In genomic region chr15:48939686-48940085, GRCh38 we compare ENCODE assay signal across 13 cellular contexts. TPM values are rescaled to one million over a fixed set of nuclear protein-coding genes. Genes with fewer than 3 reads are reported as not detected.
DNase-seq lines count a peak whose midpoint lies in the region; ATAC-seq, FAIRE-seq and TF ChIP-seq lines count a peak whose summit lies in the region.
"Had no signal": no experiment of that assay in that cellular context is flagged by ENCODE, and none has a peak within 500 bp of the region (broad histone marks: within the 10 kb centered on the region; RNA-seq: fewer than 3 reads in every experiment).

No MANE protein-coding gene starts in this region.

- TF ChIP-seq POLR2A in IMR-90 (IDR thresholded peaks at IDR 0.05; ENCODE audit: low read depth, low read length) (peak; percentile 44; the same call in 1 of the 2 replicates), K562 (conservative IDR thresholded peaks at IDR 0.05) (no peak)

- peak overlapping the region; percentile 94 for H2AK5ac ChIP-seq in IMR-90 (ENCODE audit: low read depth, low read length)

- H3K4me3 Mint-ChIP-seq in WTC11 = no peak overlapping the region
- no peak overlapping the region for H3K4me3 Mint-ChIP-seq in stimulated activated memory B cell treated with anti-CD40 and anti-IgM and Interleukin-4, amounts not matched to agents 10 μg/mL and 1 μg/mL and 100 μg/mL, for 72 hours
- H3K4me3 Mint-ChIP-seq: IgD-negative memory B cell, nephron had no signal

- H4K8ac ChIP-seq in IMR-90 (ENCODE audit: low read depth in 2 of 2, low read length in 2 of 2) = peak overlapping the region in 1 of 2 experiments; percentile 78; a peak in 2 of 4 replicates

- TF ChIP-seq CTCF in IMR-90 (conservative IDR thresholded peaks at IDR 0.05; ENCODE audit: low read depth, low read length) (no peak), K562 (IDR thresholded peaks at IDR 0.05 in 2 of 3, conservative IDR thresholded peaks at IDR 0.05 in 1 of 3; ENCODE audit: insufficient read depth in 2 of 3, low read depth in 1 of 3, low read length in 3 of 3) (no peak), WTC11 (IDR thresholded peaks at IDR 0.05) (no peak)

- H4K20me1 ChIP-seq in IMR-90 (ENCODE audit: insufficient read depth, low read length) (no peaks in the 10 kb centered on the region), K562 (replicated peaks; ENCODE audit: control insufficient read depth, insufficient read depth, low read length) (no peaks in the 10 kb centered on the region)

- H2BK5ac ChIP-seq in IMR-90 (ENCODE audit: low read depth, low read length, poor library complexity, severe bottlenecking) = peak overlapping the region; percentile 90

- ATAC-seq in IMR-90 (ENCODE audit: low read depth) (peak; percentile 66), K562 (no peak), WTC11 (no peak), GM21381 (IDR thresholded peaks at IDR 0.05; ENCODE audit: unreplicated experiment) (no peak)
- ATAC-seq in stimulated activated memory B cell treated with anti-CD40 and anti-IgM and Interleukin-4, amounts not matched to agents 10 μg/mL and 1 μg/mL and 100 μg/mL, for 72 hours = no peak

- no TSS peak for BruUV-seq in IMR-90 (replicated peaks; lab: Mats Ljungman, UMichigan)
- BruUV-seq in K562 (replicated peaks; lab: Mats Ljungman, UMichigan) = no TSS peak

- H3K9me1 ChIP-seq in IMR-90 (ENCODE audit: insufficient read depth, low read length) (peaks cover 21% of the 10 kb centered on the region), K562 (ENCODE audit: control insufficient read depth, insufficient read depth, low read length) (no peaks in the 10 kb centered on the region)

- no peaks in the 10 kb centered on the region for H3K9me3 Mint-ChIP-seq in WTC11
- H3K9me3 Mint-ChIP-seq in stimulated activated memory B cell treated with anti-CD40 and anti-IgM and Interleukin-4, amounts not matched to agents 10 μg/mL and 1 μg/mL and 100 μg/mL, for 72 hours = no peaks in the 10 kb centered on the region
- H3K9me3 Mint-ChIP-seq: nephron had no signal

- H3K4me3 ChIP-seq in IMR-90 (ENCODE audit: insufficient read depth, low read depth, low read length) (no peak overlapping the region), K562 (no peak overlapping the region)
- H3K4me3 ChIP-seq: testis had no signal

- no peaks in the 10 kb centered on the region; the same call in 1 of the 2 replicates for H3K27me3 Mint-ChIP-seq in WTC11 (ENCODE audit: low read depth)
- H3K27me3 Mint-ChIP-seq in stimulated activated memory B cell treated with anti-CD40 and anti-IgM and Interleukin-4, amounts not matched to agents 10 μg/mL and 1 μg/mL and 100 μg/mL, for 72 hours = peaks cover 30% of the 10 kb centered on the region

- no peaks in the 10 kb centered on the region for H3K27me3 ChIP-seq in IMR-90 (ENCODE audit: control insufficient read depth, insufficient read depth, low read length)
- no peaks in the 10 kb centered on the region; a peak in 1 of 5 replicates for H3K27me3 ChIP-seq in K562 (ENCODE audit: control insufficient read depth in 2 of 2, insufficient read depth in 2 of 2, low read length in 2 of 2)
- H3K27me3 ChIP-seq: testis had no signal

- in situ Hi-C loops in IMR-90 (cut with MboI; ENCODE audit: low sequenced_read_pairs) (no loop called here), K562 (cut with MboI) (no loop called here)

- H3K23ac ChIP-seq in IMR-90 (ENCODE audit: low read depth, low read length) = peak overlapping the region; percentile 55; the same call in 1 of the 2 replicates

- H3K9ac ChIP-seq in IMR-90 (ENCODE audit: low read depth, low read length) (no peak overlapping the region), K562 (ENCODE audit: insufficient read depth in 1 of 2, low read depth in 2 of 2, low read length in 2 of 2) (no peak overlapping the region)

- peak overlapping the region; percentile 89 for H3K4ac ChIP-seq in IMR-90 (ENCODE audit: low read depth, low read length)

- H3K79me2 ChIP-seq in K562 (ENCODE audit: control insufficient read depth, insufficient read depth, low read length) = no peaks in the 10 kb centered on the region

- no peak overlapping the region for H3K56ac ChIP-seq in IMR-90 (ENCODE audit: extremely low read depth, insufficient read depth, low read length)

- H2AFZ ChIP-seq in IMR-90 (replicated peaks; ENCODE audit: low read length, poor library complexity) = peak overlapping the region; percentile 54
- no peak overlapping the region for H2AFZ ChIP-seq in K562 (ENCODE audit: low read depth, low read length)

- H4K91ac ChIP-seq in IMR-90 (ENCODE audit: insufficient read depth, low read depth, low read length) = peak overlapping the region; percentile 74; the same call in 1 of the 2 replicates

- H2BK120ac ChIP-seq in IMR-90 (ENCODE audit: low read depth, low read length) = peak overlapping the region; percentile 95

- H2BK15ac ChIP-seq in IMR-90 (ENCODE audit: low read depth, low read length) = peak overlapping the region; percentile 90; the same call in 2 of the 3 replicates

- dilution Hi-C loops in IMR-90 (cut with HindIII; ENCODE audit: low sequenced_read_pairs, unreplicated experiment) = no loop called here

- 64% methylated on average over 2 of the region's 2 CpGs; no CpG with 5 or more reads in 1 of the 2 experiments for WGBS in IMR-90 (ENCODE audit: extremely low coverage in 2 of 2, insufficient read length in 1 of 2), 2 experiments
- WGBS in K562 (ENCODE audit: insufficient coverage, low coverage, missing lambda C conversion rate) = 65% methylated on average over 2 of the region's 2 CpGs

- H3K4me1 Mint-ChIP-seq in WTC11 = no peaks in the 10 kb centered on the region
- H3K4me1 Mint-ChIP-seq in stimulated activated memory B cell treated with anti-CD40 and anti-IgM and Interleukin-4, amounts not matched to agents 10 μg/mL and 1 μg/mL and 100 μg/mL, for 72 hours = peaks cover 7% of the 10 kb centered on the region
- H3K4me1 Mint-ChIP-seq: nephron had no signal

- no peak; the same call in 1 of the 2 replicates for TF ChIP-seq RAD21 in IMR-90 (IDR thresholded peaks at IDR 0.05; ENCODE audit: low read length)
- no peak for TF ChIP-seq RAD21 in K562 (CRISPR knock-in tag; conservative IDR thresholded peaks at IDR 0.05 in 1 of 2, IDR thresholded peaks at IDR 0.05 in 1 of 2)

- H3K4me1 ChIP-seq in IMR-90 (ENCODE audit: control insufficient read depth, insufficient read depth, low read length) (peaks cover 24% of the 10 kb centered on the region), K562 (replicated peaks in 1 of 2; ENCODE audit: control insufficient read depth in 2 of 2, insufficient read depth in 2 of 2, low read length in 2 of 2) (no peaks in the 10 kb centered on the region; a peak in 1 of 5 replicates)

- no peak overlapping the region for H3K27ac Mint-ChIP-seq in WTC11
- no peak overlapping the region for H3K27ac Mint-ChIP-seq in stimulated activated memory B cell treated with anti-CD40 and anti-IgM and Interleukin-4, amounts not matched to agents 10 μg/mL and 1 μg/mL and 100 μg/mL, for 72 hours
- H3K27ac Mint-ChIP-seq: nephron had no signal

- H3K9me3 ChIP-seq in IMR-90 (ENCODE audit: control insufficient read depth, insufficient read depth, low read length) (no peaks in the 10 kb centered on the region), K562 (replicated peaks; ENCODE audit: control insufficient read depth, insufficient read depth, low read depth, low read length) (no peaks in the 10 kb centered on the region)
- H3K9me3 ChIP-seq: testis had no signal

- peaks cover 12 to 43% of the 10 kb centered on the region in 2 experiments for H3K79me1 ChIP-seq in IMR-90 (ENCODE audit: low read depth in 1 of 2, low read length in 2 of 2)

- peak overlapping the region; percentile 36 for H3K27ac ChIP-seq in IMR-90 (ENCODE audit: insufficient read depth, low read length)
- H3K27ac ChIP-seq in K562 (ENCODE audit: extremely low read depth, low read depth, low read length) = no peak overlapping the region
- H3K27ac ChIP-seq: testis had no signal

- CTCF ChIA-PET in IMR-90 (lab: Yijun Ruan, JAX) = interaction anchor here (0.5 to 1.9 kb wide), 6 partner anchors 10 to 348 kb away, joined by 3 to 5 read pairs (median 4); partner anchors contain the start of gene SHC4
- CTCF ChIA-PET in K562 (lab: Yijun Ruan, JAX; ENCODE audit: low intra/inter-chr PET ratio) = no interaction called here
- CTCF ChIA-PET in WTC11 (lab: Charles Lee) = no interaction called here

- peak overlapping the region; percentile 14; the same call in 1 of the 2 replicates for H3K18ac ChIP-seq in IMR-90 (ENCODE audit: low read depth, low read length)

- no peaks in the 10 kb centered on the region for H3K36me3 ChIP-seq in IMR-90 (ENCODE audit: control insufficient read depth, insufficient read depth, low read length)
- no peaks in the 10 kb centered on the region for H3K36me3 ChIP-seq in K562 (ENCODE audit: control insufficient read depth, insufficient read depth, low read length)

- POLR2A ChIA-PET in IMR-90 (lab: Charles Lee; ENCODE audit: unreplicated experiment) (no interaction called here), K562 (lab: Yijun Ruan, JAX) (interaction anchor here (0.7 kb wide), 1 partner anchor 62 kb away, joined by 4 read pairs; the partner anchor contains the start of gene EID1), WTC11 (lab: Charles Lee) (no interaction called here)

- no peak for FAIRE-seq in K562 (lab: Jason Lieb, UNC)

- no peak overlapping the region for H3K4me2 ChIP-seq in IMR-90 (ENCODE audit: low read depth, low read length)
- no peak overlapping the region for H3K4me2 ChIP-seq in K562 (ENCODE audit: insufficient read depth, low read length)

- H2AK9ac ChIP-seq in IMR-90 (replicated peaks; ENCODE audit: low read depth, low read length, poor library complexity) = peak overlapping the region; percentile 35

- peak overlapping the region; percentile 47 for H3K14ac ChIP-seq in IMR-90 (replicated peaks; ENCODE audit: low read depth, low read length)

- H3K36me3 Mint-ChIP-seq in WTC11 = no peaks in the 10 kb centered on the region
- no peaks in the 10 kb centered on the region for H3K36me3 Mint-ChIP-seq in stimulated activated memory B cell treated with anti-CD40 and anti-IgM and Interleukin-4, amounts not matched to agents 10 μg/mL and 1 μg/mL and 100 μg/mL, for 72 hours
- H3K36me3 Mint-ChIP-seq: IgD-negative memory B cell had no signal

- peak overlapping the region; percentile 90 for H2BK20ac ChIP-seq in IMR-90 (ENCODE audit: low read depth, low read length)

- no peak overlapping the region for H4K5ac ChIP-seq in IMR-90 (ENCODE audit: low read depth, low read length)

- no peak for TF ChIP-seq EP300 in K562 (IDR thresholded peaks at IDR 0.05; ENCODE audit: low read length)

- DNase-seq in DMS 273 treated with DMSO at 0.1 percent for 48 hours (lab: John Stamatoyannopoulos, UW) (peak; percentile 25), IMR-90 (peak; percentile 99), K562 (ENCODE audit: extremely low read depth in 1 of 4, low spot score in 3 of 4) (no peak), myocyte (ENCODE audit: low read depth) (peak; percentile 86), WTC11 (ENCODE audit: low spot score) (no peak)
- DNase-seq in activated CD4-positive, alpha-beta T cell treated with anti-CD3 and anti-CD28 coated beads for 48 hours = no peak
- DNase-seq: hypothalamus; stimulated activated CD4-positive, alpha-beta T cell treated with anti-CD3 and anti-CD28 coated beads, Interleukin-4, amount 100 ng/mL, for 24 hours; testis had no signal

- intact Hi-C loops in IMR-90 (cut with micrococcal nuclease) (loop anchor here (5.0 kb wide), 1 partner anchor 52 kb away; no protein-coding TSS in a partner anchor), K562 (cut with micrococcal nuclease) (no loop called here)

RNA-seq across cellular contexts. Expression of gene SHC4, which starts 24.0 kb away (rescaled TPM):
- total RNA-seq in IMR-90 (2012; rRNA removed) (2.5 and 2.7 TPM in 2 replicates), K562 (2014; rRNA removed) (0.24 and 0.73 TPM in 2 replicates), K562 (2014; rRNA removed; fragmentation: Illumina TruSeq; extraction: Trizol) (0.55 and 0.89 TPM in 2 replicates), K562 (2015; rRNA removed; fragmentation: Illumina TruSeq; extraction: Trizol) (0.45 and 0.69 TPM in 2 replicates), K562 (2021) (0.40 and 0.51 TPM in 2 replicates), myocyte (1.1 and 2.9 TPM in 2 replicates), WTC11 (2021) (0.44 to 0.63 TPM (median 0.46 TPM) in 3 replicates)
- polyA plus RNA-seq in IMR-90 (2012; rRNA removed) (0.91 and 0.95 TPM in 2 replicates), K562 (2011; rRNA removed) (1.2 and 1.6 TPM in 2 replicates), K562 (2014; fragmentation: Illumina TruSeq; extraction: Trizol) (0.43 and 0.89 TPM in 2 replicates), K562 (2014; fragmentation: Nextera tagmentation; extraction: Ambion mirVana) (1 to 10 TPM in 1 of 2 experiments, under 1 TPM in 1; 0.67 to 1.0 TPM), K562 (2014; rRNA removed) (0.52 and 1.1 TPM in 2 replicates)
- 0.34 and 0.49 TPM in 2 replicates for polyA plus RNA-seq in IMR-90 (2012; cell fraction: cytosol; rRNA removed)
- 0.65 and 2.8 TPM in 2 replicates for polyA plus RNA-seq in IMR-90 (2012; cell fraction: nucleus; rRNA removed; ENCODE audit: low replicate concordance)
- total RNA-seq in K562 (2011; cell fraction: chromatin; rRNA removed; ENCODE audit: low replicate concordance) = 2.0 and 3.6 TPM in 2 replicates
- 1.4 and 2.0 TPM in 2 replicates for total RNA-seq in K562 (2011; cell fraction: nucleolus; rRNA removed)
- total RNA-seq in K562 (2011; cell fraction: nucleoplasm; rRNA removed) = 2.9 and 3.5 TPM in 2 replicates
- 0.42 and 0.96 TPM in 2 replicates for polyA plus RNA-seq in K562 (2011; cell fraction: cytosol; rRNA removed)
- 4.1 and 4.8 TPM in 2 replicates for polyA plus RNA-seq in K562 (2011; cell fraction: nucleus; rRNA removed)
- polyA plus RNA-seq in K562 (2012) = 0.70 and 0.73 TPM in 2 replicates
- 2.6 and 3.5 TPM in 2 replicates for polyA minus RNA-seq in K562 (2011; rRNA and poly(A)+ RNA removed)
- polyA minus RNA-seq in K562 (2011; cell fraction: cytosol; rRNA and poly(A)+ RNA removed) = not detected in 2 replicates
- 1.5 and 4.1 TPM in 2 replicates for polyA minus RNA-seq in K562 (2011; cell fraction: nucleus; rRNA and poly(A)+ RNA removed)
- polyA plus RNA-seq in myocyte (2012) = 1.4 TPM
- polyA plus RNA-seq: IgD-negative memory B cell had no signal

Comparison
In these comparisons a context has a peak if more than half of its experiments do, and no peak if none do; other contexts are left out.
1. DNase-seq: peak in DMS 273 treated with DMSO at 0.1 percent for 48 hours (single experiment), IMR-90 (single experiment) and myocyte (single experiment); none in K562 (0 of 4), WTC11 (single experiment) and activated CD4-positive, alpha-beta T cell treated with anti-CD3 and anti-CD28 coated beads for 48 hours (single experiment).